ENCODE assay signal across 10 cellular contexts in the genomic region with DNA sequence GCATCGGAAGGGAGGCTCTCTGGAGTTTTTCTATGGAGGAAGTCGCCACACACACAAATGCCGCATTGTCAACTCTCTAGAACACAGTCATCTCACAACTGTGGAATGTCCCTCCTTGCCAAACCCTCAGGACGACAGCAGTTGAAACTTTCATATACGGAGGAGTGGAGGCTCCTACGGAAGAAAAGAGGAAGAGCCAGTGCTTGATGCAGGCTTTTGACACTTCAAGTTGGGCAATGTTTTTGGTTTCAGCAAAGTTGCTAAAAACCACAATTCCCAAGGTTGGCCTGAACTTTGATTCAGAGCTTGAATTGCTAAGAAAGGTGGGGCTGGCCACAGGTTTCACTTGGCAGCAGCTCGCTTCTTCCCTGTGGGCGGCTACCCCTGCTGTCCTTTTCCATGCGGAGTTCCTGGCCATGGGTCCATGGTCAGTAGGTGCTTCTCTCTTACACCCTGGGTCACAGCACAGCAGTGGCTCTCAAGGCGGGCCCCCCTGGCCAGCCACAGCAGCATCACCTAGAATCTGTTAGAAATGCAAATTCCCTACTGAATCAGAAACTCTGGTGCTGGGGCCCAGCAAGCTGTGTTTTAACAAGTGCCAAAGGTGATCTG.
A peak's percentile ranks its signal among the peaks of the same experiment; 100 is the strongest.
DNase-seq lines count a peak whose midpoint lies in the region; ATAC-seq and TF ChIP-seq lines count a peak whose summit lies in the region.
"Had no signal": no experiment of that assay in that cellular context is flagged by ENCODE, and none has a peak within 500 bp of the region (broad histone marks: within the 10 kb centered on the region; RNA-seq: fewer than 3 reads in every experiment).

No MANE protein-coding gene starts in this region.

- H3K4me3 Mint-ChIP-seq in T-helper 17 cell (no peak overlapping the region), mesothelial cell of epicardium (no peak overlapping the region)
- H3K4me3 Mint-ChIP-seq: CD4-positive, CD25-positive, alpha-beta regulatory T cell had no signal

- DNase-seq in Right ventricle myocardium inferior (ENCODE audit: missing footprints) (no peak), left ventricle myocardium inferior (no peak), T-helper 17 cell (no peak), mesothelial cell of epicardium (ENCODE audit: low spot score in 2 of 2, unreplicated experiment in 2 of 2) (no peak), NCI-H2107 (lab: John Stamatoyannopoulos, UW) (no peak), coronary artery (ENCODE audit: low spot score) (no peak)
- no peak for DNase-seq in activated CD4-positive, CD25-positive, alpha-beta regulatory T cell (lab: John Stamatoyannopoulos, UW)
- DNase-seq: CD4-positive, CD25-positive, alpha-beta regulatory T cell had no signal

- H3K36me3 ChIP-seq in left ventricle myocardium inferior = no peaks in the 10 kb centered on the region
- H3K36me3 ChIP-seq: thoracic aorta had no signal

- H3K27me3 Mint-ChIP-seq in T-helper 17 cell (peaks cover 8% of the 10 kb centered on the region), mesothelial cell of epicardium (ENCODE audit: low read depth) (no peaks in the 10 kb centered on the region)

- no peaks in the 10 kb centered on the region for H3K27me3 ChIP-seq in left ventricle myocardium inferior (ENCODE audit: low read depth)

- H3K27ac Mint-ChIP-seq in T-helper 17 cell (no peak overlapping the region), mesothelial cell of epicardium (peak overlapping the region; percentile 88)
- H3K27ac Mint-ChIP-seq: CD4-positive, CD25-positive, alpha-beta regulatory T cell had no signal

- no peak overlapping the region for H3K27ac ChIP-seq in left ventricle myocardium inferior (replicated peaks)
- H3K27ac ChIP-seq in coronary artery = no peak overlapping the region
- H3K27ac ChIP-seq: thoracic aorta had no signal

- no peaks in the 10 kb centered on the region for H3K9me3 Mint-ChIP-seq in mesothelial cell of epicardium

- TF ChIP-seq CTCF in left ventricle myocardium inferior (IDR thresholded peaks at IDR 0.05; ENCODE audit: borderline replicate concordance) (no peak), mesothelial cell of epicardium (IDR thresholded peaks at IDR 0.05; ENCODE audit: unreplicated experiment) (no peak), coronary artery (IDR thresholded peaks at IDR 0.05) (no peak)

- ATAC-seq in Right ventricle myocardium inferior = peak; percentile 31
- peak; percentile 73 for ATAC-seq in HG03045 (IDR thresholded peaks at IDR 0.05; ENCODE audit: unreplicated experiment)
- peak; percentile 21 for ATAC-seq in T-helper 17 cell

- H3K9me3 ChIP-seq in left ventricle myocardium inferior (replicated peaks) (no peaks in the 10 kb centered on the region), T-helper 17 cell (ENCODE audit: control insufficient read depth, low read length, poor library complexity, severe bottlenecking) (no peaks in the 10 kb centered on the region)
- H3K9me3 ChIP-seq: thoracic aorta had no signal

- intact Hi-C loops in Right ventricle myocardium inferior (cut with DNase I) = no loop called here
- intact Hi-C loops in left ventricle myocardium inferior (cut with micrococcal nuclease) = no loop called here

- H3K4me3 ChIP-seq in left ventricle myocardium inferior (no peak overlapping the region), coronary artery (no peak overlapping the region)
- H3K4me3 ChIP-seq: thoracic aorta had no signal

- H3K36me3 Mint-ChIP-seq in T-helper 17 cell (ENCODE audit: low read depth) (no peaks in the 10 kb centered on the region), mesothelial cell of epicardium (no peaks in the 10 kb centered on the region)
- H3K36me3 Mint-ChIP-seq: CD4-positive, CD25-positive, alpha-beta regulatory T cell had no signal

- H3K4me1 Mint-ChIP-seq in T-helper 17 cell = peaks cover 12% of the 10 kb centered on the region
- peaks cover 17% of the 10 kb centered on the region for H3K4me1 Mint-ChIP-seq in mesothelial cell of epicardium
- H3K4me1 Mint-ChIP-seq: CD4-positive, CD25-positive, alpha-beta regulatory T cell had no signal

- peaks cover 8% of the 10 kb centered on the region for H3K4me1 ChIP-seq in left ventricle myocardium inferior

Comparison
In these comparisons a context has a peak if more than half of its experiments do, and no peak if none do; other contexts are left out.
1. ATAC-seq: peak in every context shown above with its lines; median percentile 73 in HG03045; 31 in Right ventricle myocardium inferior; 21 in T-helper 17 cell.